Comparison of ENCODE assay signal across 1 cellular context in the genomic region with DNA sequence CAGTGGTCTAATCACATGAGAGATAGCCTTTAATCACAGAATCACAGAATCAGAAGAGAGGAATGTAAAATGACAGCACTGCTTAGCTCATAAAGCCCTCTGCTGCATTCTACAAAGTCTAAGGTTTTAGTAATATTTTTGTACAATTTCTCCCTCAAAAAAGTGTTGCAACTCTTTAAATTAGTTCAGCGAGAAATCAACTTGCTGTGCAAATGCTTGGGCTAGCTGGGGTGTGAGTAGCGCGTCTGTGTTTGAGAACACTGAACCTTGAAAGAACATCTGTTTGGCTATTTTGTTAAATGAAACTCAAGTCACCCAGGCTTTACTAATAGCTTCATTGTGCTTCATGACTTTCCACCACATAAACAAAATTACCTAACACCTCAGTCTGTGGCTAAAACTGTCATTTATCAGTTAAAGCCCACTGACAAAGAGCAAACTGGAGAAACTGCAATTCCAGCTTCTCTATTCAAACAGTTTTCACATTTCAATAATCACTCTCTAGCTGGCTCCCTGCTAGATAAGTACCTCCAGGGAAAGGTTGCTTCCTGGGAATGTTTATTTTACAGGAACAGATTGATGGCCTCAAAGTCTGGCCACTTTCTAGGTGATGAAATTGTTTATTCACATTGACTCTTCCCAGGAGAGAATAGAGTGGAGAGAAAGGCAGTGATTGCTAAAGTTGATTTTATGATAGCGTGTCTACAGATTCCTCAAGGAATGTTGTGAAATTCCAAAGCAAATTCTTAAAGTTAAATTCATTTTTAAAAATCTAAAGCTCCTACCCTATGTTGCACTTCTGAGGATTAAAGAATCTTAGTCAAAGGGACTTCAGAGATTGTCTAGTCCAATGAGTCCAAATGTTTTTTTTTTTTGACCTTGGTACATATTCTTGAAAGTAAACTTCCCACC.
TF ChIP-seq lines count a peak whose summit lies in the region.

No MANE protein-coding gene starts in this region.

TF ChIP-seq in HCT116, 20 proteins besides CTCF, POLR2A, EP300 and RAD21 (continued from another document):
- TF ChIP-seq, protein P1, sequence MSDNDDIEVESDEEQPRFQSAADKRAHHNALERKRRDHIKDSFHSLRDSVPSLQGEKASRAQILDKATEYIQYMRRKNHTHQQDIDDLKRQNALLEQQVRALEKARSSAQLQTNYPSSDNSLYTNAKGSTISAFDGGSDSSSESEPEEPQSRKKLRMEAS (IDR thresholded peaks at IDR 0.05): no peak
- TF ChIP-seq JUND (IDR thresholded peaks at IDR 0.05) (no peak), ELF1 (IDR thresholded peaks at IDR 0.05; ENCODE audit: borderline replicate concordance, low read depth) (no peak)
TF ChIP-seq in HCT116: peak in this region for 0.
